ENCODE assay signal across 11 cellular contexts in genomic region chr19:45113628-45114027, GRCh38. TPM values are rescaled to one million over a fixed set of nuclear protein-coding genes. Genes with fewer than 3 reads are reported as not detected.
DNase-seq lines count a peak whose midpoint lies in the region; ATAC-seq and TF ChIP-seq lines count a peak whose summit lies in the region.
"Had no signal": no experiment of that assay in that cellular context is flagged by ENCODE, and none has a peak within 500 bp of the region (broad histone marks: within the 10 kb centered on the region; RNA-seq: fewer than 3 reads in every experiment).

No MANE protein-coding gene starts in this region.

- H3K27ac Mint-ChIP-seq in brain (peak overlapping the region in 3 of 5 experiments; percentile 16 to 70 (median 31)), type B pancreatic cell (peak overlapping the region; percentile 90)

- ATAC-seq in GM19328 (IDR thresholded peaks at IDR 0.05; ENCODE audit: unreplicated experiment) = no peak
- ATAC-seq: HCT116 had no signal

- H3K27me3 Mint-ChIP-seq in brain (no peaks in the 10 kb centered on the region), type B pancreatic cell (no peaks in the 10 kb centered on the region)

- TF ChIP-seq CTCF in brain (conservative IDR thresholded peaks at IDR 0.05) = no peak
- no peak for TF ChIP-seq CTCF in type B pancreatic cell (conservative IDR thresholded peaks at IDR 0.05)

- H3K9me3 Mint-ChIP-seq in brain (no peaks in the 10 kb centered on the region), type B pancreatic cell (no peaks in the 10 kb centered on the region)

- H3K4me3 Mint-ChIP-seq in brain (no peak overlapping the region), type B pancreatic cell (peak overlapping the region; percentile 62)

- DNase-seq in LoVo (ENCODE audit: low spot score) (peak; percentile 37), NCI-H2196 (lab: John Stamatoyannopoulos, UW; ENCODE audit: unreplicated experiment) (peak; percentile 83), type B pancreatic cell (ENCODE audit: extremely low spot score, unreplicated experiment) (no peak), ureter (ENCODE audit: low spot score) (no peak), DMS114 treated with DMSO at 0.1 percent for 48 hours (lab: John Stamatoyannopoulos, UW; ENCODE audit: unreplicated experiment) (no peak)
- DNase-seq: activated CD4-positive, alpha-beta T cell treated with anti-CD3 and anti-CD28 coated beads, Interleukin-2, amount 50 U/mL, for 48 hours; activated naive CD4-positive, alpha-beta T cell treated with Interleukin-2 at 50 U/mL for 16 hours; midbrain had no signal

- H3K4me1 Mint-ChIP-seq in brain (peaks cover 55% of the 10 kb centered on the region), type B pancreatic cell (ENCODE audit: unreplicated experiment) (peaks cover 16% of the 10 kb centered on the region)

- H3K36me3 Mint-ChIP-seq in brain (peaks cover 9% of the 10 kb centered on the region), type B pancreatic cell (no peaks in the 10 kb centered on the region)

RNA-seq across cellular contexts. Expression of gene PPP1R37, which starts 20.6 kb away (rescaled TPM):
- 59.2 TPM for polyA plus RNA-seq in brain (ENCODE audit: insufficient read depth, low read depth, low replicate concordance)
- total RNA-seq in type B pancreatic cell (ENCODE audit: low replicate concordance) (44.7 and 63.7 TPM in 2 replicates), ureter (89.3 TPM)

RNA-seq across cellular contexts. Expression of gene GEMIN7, which starts 34.6 kb away (rescaled TPM):
- 20.6 TPM for polyA plus RNA-seq in brain (ENCODE audit: insufficient read depth, low read depth, low replicate concordance)
- total RNA-seq in type B pancreatic cell (ENCODE audit: low replicate concordance) (32.2 and 35.6 TPM in 2 replicates), ureter (19.9 TPM)

RNA-seq across cellular contexts. Expression of gene ZNF296, which starts 37.4 kb away (rescaled TPM):
- polyA plus RNA-seq in brain (ENCODE audit: insufficient read depth, low read depth, low replicate concordance) = 2.1 TPM
- total RNA-seq in type B pancreatic cell (ENCODE audit: low replicate concordance) (2.2 and 3.7 TPM in 2 replicates), ureter (5.1 TPM)

RNA-seq across cellular contexts. Expression of gene NKPD1, which starts 47.2 kb away (rescaled TPM):
- polyA plus RNA-seq in brain (ENCODE audit: insufficient read depth, low read depth, low replicate concordance) = 0.42 TPM
- 0.56 and 1.3 TPM in 2 replicates for total RNA-seq in type B pancreatic cell (ENCODE audit: low replicate concordance)
- total RNA-seq in ureter = 0.60 TPM

Comparison
In these comparisons a context has a peak if more than half of its experiments do, and no peak if none do; other contexts are left out.
1. DNase-seq: peak in LoVo (single experiment) and NCI-H2196 (single experiment); none in type B pancreatic cell (single experiment), ureter (single experiment) and DMS114 treated with DMSO at 0.1 percent for 48 hours (single experiment).